Comparison of ENCODE assay signal across 2 cellular contexts in the genomic region with DNA sequence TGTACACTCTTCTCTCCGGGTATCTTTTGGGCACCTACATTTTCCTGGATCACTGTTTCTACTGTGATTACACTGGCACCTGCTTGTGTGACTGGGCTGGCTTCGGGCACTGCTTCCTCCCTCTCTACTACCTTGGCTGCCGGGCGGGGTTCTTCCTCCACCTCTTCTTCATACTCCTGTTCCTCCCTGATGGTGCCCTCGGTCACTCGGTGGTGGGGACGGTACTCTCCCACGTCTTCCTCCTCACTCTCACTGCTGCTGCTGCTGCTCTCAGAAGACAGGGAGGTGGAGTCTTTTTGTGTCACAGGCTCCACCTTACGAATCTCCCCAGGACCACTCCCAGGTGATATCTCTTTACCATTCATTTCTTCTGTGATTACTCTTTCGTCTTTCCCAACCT.
TF ChIP-seq lines count a peak whose summit lies in the region.

No MANE protein-coding gene starts in this region.

TF ChIP-seq in HCT116, 20 proteins besides CTCF, POLR2A, EP300 and RAD21:
- TF ChIP-seq EZH2 (IDR thresholded peaks at IDR 0.05) (no peak), SP1 (IDR thresholded peaks at IDR 0.05; ENCODE audit: low read depth) (no peak), SRF (IDR thresholded peaks at IDR 0.05; ENCODE audit: low read depth) (no peak), YY1 (IDR thresholded peaks at IDR 0.05; ENCODE audit: extremely low read depth, insufficient replicate concordance, low read depth, low read length) (no peak), ZFX (IDR thresholded peaks at IDR 0.05) (no peak), TCF7L2 (IDR thresholded peaks at IDR 0.05; ENCODE audit: borderline replicate concordance, extremely low read depth, insufficient read depth, insufficient read length) (no peak), FOSL1 (IDR thresholded peaks at IDR 0.05; ENCODE audit: low read depth) (no peak), SIN3A (IDR thresholded peaks at IDR 0.05; ENCODE audit: low read depth) (no peak), CBX3 (IDR thresholded peaks at IDR 0.05; ENCODE audit: low read depth) (no peak), CEBPB (IDR thresholded peaks at IDR 0.05; ENCODE audit: low read depth) (no peak)
- TF ChIP-seq, protein P1, sequence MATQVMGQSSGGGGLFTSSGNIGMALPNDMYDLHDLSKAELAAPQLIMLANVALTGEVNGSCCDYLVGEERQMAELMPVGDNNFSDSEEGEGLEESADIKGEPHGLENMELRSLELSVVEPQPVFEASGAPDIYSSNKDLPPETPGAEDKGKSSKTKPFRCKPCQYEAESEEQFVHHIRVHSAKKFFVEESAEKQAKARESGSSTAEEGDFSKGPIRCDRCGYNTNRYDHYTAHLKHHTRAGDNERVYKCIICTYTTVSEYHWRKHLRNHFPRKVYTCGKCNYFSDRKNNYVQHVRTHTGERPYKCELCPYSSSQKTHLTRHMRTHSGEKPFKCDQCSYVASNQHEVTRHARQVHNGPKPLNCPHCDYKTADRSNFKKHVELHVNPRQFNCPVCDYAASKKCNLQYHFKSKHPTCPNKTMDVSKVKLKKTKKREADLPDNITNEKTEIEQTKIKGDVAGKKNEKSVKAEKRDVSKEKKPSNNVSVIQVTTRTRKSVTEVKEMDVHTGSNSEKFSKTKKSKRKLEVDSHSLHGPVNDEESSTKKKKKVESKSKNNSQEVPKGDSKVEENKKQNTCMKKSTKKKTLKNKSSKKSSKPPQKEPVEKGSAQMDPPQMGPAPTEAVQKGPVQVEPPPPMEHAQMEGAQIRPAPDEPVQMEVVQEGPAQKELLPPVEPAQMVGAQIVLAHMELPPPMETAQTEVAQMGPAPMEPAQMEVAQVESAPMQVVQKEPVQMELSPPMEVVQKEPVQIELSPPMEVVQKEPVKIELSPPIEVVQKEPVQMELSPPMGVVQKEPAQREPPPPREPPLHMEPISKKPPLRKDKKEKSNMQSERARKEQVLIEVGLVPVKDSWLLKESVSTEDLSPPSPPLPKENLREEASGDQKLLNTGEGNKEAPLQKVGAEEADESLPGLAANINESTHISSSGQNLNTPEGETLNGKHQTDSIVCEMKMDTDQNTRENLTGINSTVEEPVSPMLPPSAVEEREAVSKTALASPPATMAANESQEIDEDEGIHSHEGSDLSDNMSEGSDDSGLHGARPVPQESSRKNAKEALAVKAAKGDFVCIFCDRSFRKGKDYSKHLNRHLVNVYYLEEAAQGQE (IDR thresholded peaks at IDR 0.05; ENCODE audit: low read depth), result no peak
- TF ChIP-seq, protein P2, sequence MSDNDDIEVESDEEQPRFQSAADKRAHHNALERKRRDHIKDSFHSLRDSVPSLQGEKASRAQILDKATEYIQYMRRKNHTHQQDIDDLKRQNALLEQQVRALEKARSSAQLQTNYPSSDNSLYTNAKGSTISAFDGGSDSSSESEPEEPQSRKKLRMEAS (IDR thresholded peaks at IDR 0.05), result no peak
- TF ChIP-seq, protein P3, sequence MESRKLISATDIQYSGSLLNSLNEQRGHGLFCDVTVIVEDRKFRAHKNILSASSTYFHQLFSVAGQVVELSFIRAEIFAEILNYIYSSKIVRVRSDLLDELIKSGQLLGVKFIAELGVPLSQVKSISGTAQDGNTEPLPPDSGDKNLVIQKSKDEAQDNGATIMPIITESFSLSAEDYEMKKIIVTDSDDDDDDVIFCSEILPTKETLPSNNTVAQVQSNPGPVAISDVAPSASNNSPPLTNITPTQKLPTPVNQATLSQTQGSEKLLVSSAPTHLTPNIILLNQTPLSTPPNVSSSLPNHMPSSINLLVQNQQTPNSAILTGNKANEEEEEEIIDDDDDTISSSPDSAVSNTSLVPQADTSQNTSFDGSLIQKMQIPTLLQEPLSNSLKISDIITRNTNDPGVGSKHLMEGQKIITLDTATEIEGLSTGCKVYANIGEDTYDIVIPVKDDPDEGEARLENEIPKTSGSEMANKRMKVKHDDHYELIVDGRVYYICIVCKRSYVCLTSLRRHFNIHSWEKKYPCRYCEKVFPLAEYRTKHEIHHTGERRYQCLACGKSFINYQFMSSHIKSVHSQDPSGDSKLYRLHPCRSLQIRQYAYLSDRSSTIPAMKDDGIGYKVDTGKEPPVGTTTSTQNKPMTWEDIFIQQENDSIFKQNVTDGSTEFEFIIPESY (IDR thresholded peaks at IDR 0.05; ENCODE audit: extremely low read depth, insufficient replicate concordance, low read length), result no peak
- TF ChIP-seq, protein P4, sequence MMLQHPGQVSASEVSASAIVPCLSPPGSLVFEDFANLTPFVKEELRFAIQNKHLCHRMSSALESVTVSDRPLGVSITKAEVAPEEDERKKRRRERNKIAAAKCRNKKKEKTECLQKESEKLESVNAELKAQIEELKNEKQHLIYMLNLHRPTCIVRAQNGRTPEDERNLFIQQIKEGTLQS (IDR thresholded peaks at IDR 0.05), result no peak
TF ChIP-seq in HCT116: peak in this region for 0.

TF ChIP-seq in HepG2, 621 proteins besides CTCF, POLR2A, EP300 and RAD21:
- TF ChIP-seq, protein P5, sequence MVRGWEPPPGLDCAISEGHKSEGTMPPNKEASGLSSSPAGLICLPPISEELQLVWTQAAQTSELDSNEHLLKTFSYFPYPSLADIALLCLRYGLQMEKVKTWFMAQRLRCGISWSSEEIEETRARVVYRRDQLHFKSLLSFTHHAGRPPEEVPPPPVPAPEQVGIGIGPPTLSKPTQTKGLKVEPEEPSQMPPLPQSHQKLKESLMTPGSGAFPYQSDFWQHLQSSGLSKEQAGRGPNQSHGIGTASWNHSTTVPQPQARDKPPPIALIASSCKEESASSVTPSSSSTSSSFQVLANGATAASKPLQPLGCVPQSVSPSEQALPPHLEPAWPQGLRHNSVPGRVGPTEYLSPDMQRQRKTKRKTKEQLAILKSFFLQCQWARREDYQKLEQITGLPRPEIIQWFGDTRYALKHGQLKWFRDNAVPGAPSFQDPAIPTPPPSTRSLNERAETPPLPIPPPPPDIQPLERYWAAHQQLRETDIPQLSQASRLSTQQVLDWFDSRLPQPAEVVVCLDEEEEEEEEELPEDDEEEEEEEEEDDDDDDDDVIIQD (CRISPR knock-in tag; IDR thresholded peaks at IDR 0.05; ENCODE audit: low read depth), result no peak
- TF ChIP-seq, protein P6, sequence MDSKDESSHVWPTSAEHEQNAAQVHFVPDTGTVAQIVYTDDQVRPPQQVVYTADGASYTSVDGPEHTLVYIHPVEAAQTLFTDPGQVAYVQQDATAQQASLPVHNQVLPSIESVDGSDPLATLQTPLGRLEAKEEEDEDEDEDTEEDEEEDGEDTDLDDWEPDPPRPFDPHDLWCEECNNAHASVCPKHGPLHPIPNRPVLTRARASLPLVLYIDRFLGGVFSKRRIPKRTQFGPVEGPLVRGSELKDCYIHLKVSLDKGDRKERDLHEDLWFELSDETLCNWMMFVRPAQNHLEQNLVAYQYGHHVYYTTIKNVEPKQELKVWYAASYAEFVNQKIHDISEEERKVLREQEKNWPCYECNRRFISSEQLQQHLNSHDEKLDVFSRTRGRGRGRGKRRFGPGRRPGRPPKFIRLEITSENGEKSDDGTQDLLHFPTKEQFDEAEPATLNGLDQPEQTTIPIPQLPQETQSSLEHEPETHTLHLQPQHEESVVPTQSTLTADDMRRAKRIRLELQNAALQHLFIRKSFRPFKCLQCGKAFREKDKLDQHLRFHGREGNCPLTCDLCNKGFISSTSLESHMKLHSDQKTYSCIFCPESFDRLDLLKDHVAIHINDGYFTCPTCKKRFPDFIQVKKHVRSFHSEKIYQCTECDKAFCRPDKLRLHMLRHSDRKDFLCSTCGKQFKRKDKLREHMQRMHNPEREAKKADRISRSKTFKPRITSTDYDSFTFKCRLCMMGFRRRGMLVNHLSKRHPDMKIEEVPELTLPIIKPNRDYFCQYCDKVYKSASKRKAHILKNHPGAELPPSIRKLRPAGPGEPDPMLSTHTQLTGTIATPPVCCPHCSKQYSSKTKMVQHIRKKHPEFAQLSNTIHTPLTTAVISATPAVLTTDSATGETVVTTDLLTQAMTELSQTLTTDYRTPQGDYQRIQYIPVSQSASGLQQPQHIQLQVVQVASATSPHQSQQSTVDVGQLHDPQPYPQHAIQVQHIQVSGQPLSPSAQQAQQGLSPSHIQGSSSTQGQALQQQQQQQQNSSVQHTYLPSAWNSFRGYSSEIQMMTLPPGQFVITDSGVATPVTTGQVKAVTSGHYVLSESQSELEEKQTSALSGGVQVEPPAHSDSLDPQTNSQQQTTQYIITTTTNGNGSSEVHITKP (CRISPR knock-in tag; IDR thresholded peaks at IDR 0.05; ENCODE audit: low read depth), result no peak
- no peak for TF ChIP-seq MEIS1 (CRISPR knock-in tag; IDR thresholded peaks at IDR 0.05; ENCODE audit: borderline replicate concordance)
- TF ChIP-seq SATB2 (CRISPR knock-in tag; IDR thresholded peaks at IDR 0.05), result no peak
- TF ChIP-seq MTF2 (CRISPR knock-in tag; IDR thresholded peaks at IDR 0.05; ENCODE audit: borderline replicate concordance), result no peak
- TF ChIP-seq, protein P7, sequence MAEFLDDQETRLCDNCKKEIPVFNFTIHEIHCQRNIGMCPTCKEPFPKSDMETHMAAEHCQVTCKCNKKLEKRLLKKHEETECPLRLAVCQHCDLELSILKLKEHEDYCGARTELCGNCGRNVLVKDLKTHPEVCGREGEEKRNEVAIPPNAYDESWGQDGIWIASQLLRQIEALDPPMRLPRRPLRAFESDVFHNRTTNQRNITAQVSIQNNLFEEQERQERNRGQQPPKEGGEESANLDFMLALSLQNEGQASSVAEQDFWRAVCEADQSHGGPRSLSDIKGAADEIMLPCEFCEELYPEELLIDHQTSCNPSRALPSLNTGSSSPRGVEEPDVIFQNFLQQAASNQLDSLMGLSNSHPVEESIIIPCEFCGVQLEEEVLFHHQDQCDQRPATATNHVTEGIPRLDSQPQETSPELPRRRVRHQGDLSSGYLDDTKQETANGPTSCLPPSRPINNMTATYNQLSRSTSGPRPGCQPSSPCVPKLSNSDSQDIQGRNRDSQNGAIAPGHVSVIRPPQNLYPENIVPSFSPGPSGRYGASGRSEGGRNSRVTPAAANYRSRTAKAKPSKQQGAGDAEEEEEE (CRISPR knock-in tag; IDR thresholded peaks at IDR 0.05; ENCODE audit: borderline replicate concordance), result no peak
- TF ChIP-seq, protein P8, sequence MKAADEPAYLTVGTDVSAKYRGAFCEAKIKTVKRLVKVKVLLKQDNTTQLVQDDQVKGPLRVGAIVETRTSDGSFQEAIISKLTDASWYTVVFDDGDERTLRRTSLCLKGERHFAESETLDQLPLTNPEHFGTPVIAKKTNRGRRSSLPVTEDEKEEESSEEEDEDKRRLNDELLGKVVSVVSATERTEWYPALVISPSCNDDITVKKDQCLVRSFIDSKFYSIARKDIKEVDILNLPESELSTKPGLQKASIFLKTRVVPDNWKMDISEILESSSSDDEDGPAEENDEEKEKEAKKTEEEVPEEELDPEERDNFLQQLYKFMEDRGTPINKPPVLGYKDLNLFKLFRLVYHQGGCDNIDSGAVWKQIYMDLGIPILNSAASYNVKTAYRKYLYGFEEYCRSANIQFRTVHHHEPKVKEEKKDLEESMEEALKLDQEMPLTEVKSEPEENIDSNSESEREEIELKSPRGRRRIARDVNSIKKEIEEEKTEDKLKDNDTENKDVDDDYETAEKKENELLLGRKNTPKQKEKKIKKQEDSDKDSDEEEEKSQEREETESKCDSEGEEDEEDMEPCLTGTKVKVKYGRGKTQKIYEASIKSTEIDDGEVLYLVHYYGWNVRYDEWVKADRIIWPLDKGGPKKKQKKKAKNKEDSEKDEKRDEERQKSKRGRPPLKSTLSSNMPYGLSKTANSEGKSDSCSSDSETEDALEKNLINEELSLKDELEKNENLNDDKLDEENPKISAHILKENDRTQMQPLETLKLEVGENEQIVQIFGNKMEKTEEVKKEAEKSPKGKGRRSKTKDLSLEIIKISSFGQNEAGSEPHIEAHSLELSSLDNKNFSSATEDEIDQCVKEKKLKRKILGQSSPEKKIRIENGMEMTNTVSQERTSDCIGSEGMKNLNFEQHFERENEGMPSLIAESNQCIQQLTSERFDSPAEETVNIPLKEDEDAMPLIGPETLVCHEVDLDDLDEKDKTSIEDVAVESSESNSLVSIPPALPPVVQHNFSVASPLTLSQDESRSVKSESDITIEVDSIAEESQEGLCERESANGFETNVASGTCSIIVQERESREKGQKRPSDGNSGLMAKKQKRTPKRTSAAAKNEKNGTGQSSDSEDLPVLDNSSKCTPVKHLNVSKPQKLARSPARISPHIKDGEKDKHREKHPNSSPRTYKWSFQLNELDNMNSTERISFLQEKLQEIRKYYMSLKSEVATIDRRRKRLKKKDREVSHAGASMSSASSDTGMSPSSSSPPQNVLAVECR (CRISPR knock-in tag; IDR thresholded peaks at IDR 0.05; ENCODE audit: borderline replicate concordance), result 0 out of 2 replicates have a peak, but pooled peaks have one; percentile 14
